Comparison of ENCODE assay signal across 9 cellular contexts in the genomic region with DNA sequence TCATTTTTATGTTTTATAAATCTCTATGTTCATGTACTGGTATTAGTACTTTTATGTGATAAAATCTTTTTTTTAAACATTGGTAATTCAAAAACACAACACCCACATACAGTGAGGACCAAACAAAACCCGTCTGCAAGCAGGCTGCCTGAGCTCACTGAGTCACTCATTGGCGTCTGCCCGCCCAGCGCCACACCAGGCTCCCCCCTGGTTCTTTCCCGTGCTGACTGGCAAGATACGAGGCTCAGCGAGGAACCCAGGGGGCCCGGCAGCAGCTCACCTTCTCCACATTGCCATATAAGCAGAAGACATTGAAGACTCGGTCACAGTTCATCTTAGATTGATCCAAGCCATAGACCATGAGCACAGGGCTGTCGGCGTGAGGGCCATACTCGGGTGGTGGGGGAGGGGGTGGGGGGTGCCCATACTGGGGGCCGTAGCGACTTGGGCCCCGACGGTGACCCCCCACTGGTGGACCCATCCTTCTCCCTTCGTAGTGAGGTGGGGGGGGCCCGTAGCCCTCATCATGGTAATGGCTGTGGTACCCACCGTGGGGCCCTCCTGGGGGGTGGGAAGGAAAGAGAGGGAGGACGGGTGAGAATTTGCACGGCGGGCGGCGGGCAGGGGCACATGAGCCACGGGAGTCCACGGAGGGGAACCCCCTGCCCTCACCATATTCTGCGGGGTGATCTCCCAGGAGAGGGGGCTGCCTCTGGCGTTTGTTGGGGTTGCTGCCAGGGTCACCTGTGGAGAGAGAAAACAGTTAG. TPM values are rescaled to one million over a fixed set of nuclear protein-coding genes. Genes with fewer than 3 reads are reported as not detected.
A peak's percentile ranks its signal among the peaks of the same experiment; 100 is the strongest.
DNase-seq lines count a peak whose midpoint lies in the region; ATAC-seq, FAIRE-seq and TF ChIP-seq lines count a peak whose summit lies in the region.
"Had no signal": no experiment of that assay in that cellular context is flagged by ENCODE, and none has a peak within 500 bp of the region (broad histone marks: within the 10 kb centered on the region; RNA-seq: fewer than 3 reads in every experiment).

No MANE protein-coding gene starts in this region.

- H3K9ac ChIP-seq in astrocyte (ENCODE audit: low read length), result no peak overlapping the region

- peak overlapping the region; percentile 98 for H3K27ac ChIP-seq in C4-2B
- H3K27ac ChIP-seq in GM23338 (ENCODE audit: low read depth), result peak overlapping the region; percentile 55; the same call in 1 of the 2 replicates
- no peak overlapping the region for H3K27ac ChIP-seq in astrocyte (ENCODE audit: low read depth, low read length)

- H3K4me1 Mint-ChIP-seq in GM23338 (peaks cover 7% of the 10 kb centered on the region; the same call in 2 of the 3 replicates), astrocyte (ENCODE audit: low read depth, unreplicated experiment) (peaks cover 9% of the 10 kb centered on the region)
- H3K4me1 Mint-ChIP-seq in natural killer cell treated with Interleukin-12 subunit alpha and Interleukin-12 subunit beta and Interleukin-15 and Interleukin-18, amount 100 ng/mL, for 72 hours (ENCODE audit: low read depth in 2 of 2), result peaks cover 44 to 46% of the 10 kb centered on the region in 2 donors

- H3K4me3 Mint-ChIP-seq in GM23338 (no peak overlapping the region), astrocyte (ENCODE audit: unreplicated experiment) (peak overlapping the region; percentile 8)
- H3K4me3 Mint-ChIP-seq in natural killer cell treated with Interleukin-12 subunit alpha and Interleukin-12 subunit beta and Interleukin-15 and Interleukin-18, amount 100 ng/mL, for 72 hours, result no peak overlapping the region

- DNase-seq in GM23338 (ENCODE audit: low spot score) (no peak), astrocyte (ENCODE audit: low read depth) (no peak), RKO (ENCODE audit: low spot score) (no peak), SK-N-DZ (ENCODE audit: low spot score) (no peak)
- no peak for DNase-seq in natural killer cell treated with Interleukin-12 subunit alpha and Interleukin-12 subunit beta and Interleukin-15 and Interleukin-18, amount 100 ng/mL, for 72 hours (ENCODE audit: low spot score)
- DNase-seq: naive B cell had no signal

- no peaks in the 10 kb centered on the region for H3K27me3 ChIP-seq in GM23338 (ENCODE audit: insufficient read depth)
- no peaks in the 10 kb centered on the region for H3K27me3 ChIP-seq in astrocyte (ENCODE audit: insufficient read depth, low read length)

- H3K27ac Mint-ChIP-seq in GM23338 (no peak overlapping the region), astrocyte (ENCODE audit: unreplicated experiment) (peak overlapping the region; percentile 53)
- peak overlapping the region; percentile 51 to 64 for H3K27ac Mint-ChIP-seq in natural killer cell treated with Interleukin-12 subunit alpha and Interleukin-12 subunit beta and Interleukin-15 and Interleukin-18, amount 100 ng/mL, for 72 hours

- H2AFZ ChIP-seq in GM23338 (no peak overlapping the region), astrocyte (ENCODE audit: low read depth, low read length) (no peak overlapping the region)

- H4K20me1 ChIP-seq in GM23338 (replicated peaks; ENCODE audit: insufficient read depth) (peaks cover 49% of the 10 kb centered on the region), astrocyte (ENCODE audit: insufficient read depth, low read length) (peaks cover 92% of the 10 kb centered on the region)

- no peaks in the 10 kb centered on the region for H3K4me1 ChIP-seq in GM23338 (ENCODE audit: insufficient read depth)
- peaks cover 14% of the 10 kb centered on the region for H3K4me1 ChIP-seq in astrocyte (ENCODE audit: insufficient read depth, low read length)

- peaks cover 84% of the 10 kb centered on the region for H3F3A ChIP-seq in GM23338 (replicated peaks; ENCODE audit: low read depth)

- H3K4me2 ChIP-seq in GM23338, result no peak overlapping the region
- H3K4me2 ChIP-seq in astrocyte (ENCODE audit: low read length), result no peak overlapping the region

- no peaks in the 10 kb centered on the region for H3K9me2 ChIP-seq in GM23338 (ENCODE audit: insufficient read depth)

- no peak for FAIRE-seq in astrocyte (lab: Jason Lieb, UNC)

- ATAC-seq in GM23338 (no peak), HG03095 (IDR thresholded peaks at IDR 0.05; ENCODE audit: unreplicated experiment) (no peak), HG02642 (IDR thresholded peaks at IDR 0.05; ENCODE audit: poor library complexity, unreplicated experiment) (no peak)
- no peak for ATAC-seq in natural killer cell treated with Interleukin-12 subunit alpha and Interleukin-12 subunit beta and Interleukin-15 and Interleukin-18, amount 100 ng/mL, for 72 hours

- no peaks in the 10 kb centered on the region for H3K9me3 ChIP-seq in astrocyte (ENCODE audit: insufficient read depth, low read depth, low read length)

- H3K79me2 ChIP-seq in GM23338 (replicated peaks; ENCODE audit: insufficient read depth) (peaks cover 40% of the 10 kb centered on the region), astrocyte (ENCODE audit: insufficient read depth, low read length) (peaks cover 49% of the 10 kb centered on the region)

- TF ChIP-seq CTCF in C4-2B (conservative IDR thresholded peaks at IDR 0.05) (no peak), GM23338 (conservative IDR thresholded peaks at IDR 0.05; ENCODE audit: low read depth in 2 of 2) (no peak), astrocyte (IDR thresholded peaks at IDR 0.05; ENCODE audit: insufficient read depth, low read depth, low read length) (no peak)

- H3K4me3 ChIP-seq in GM23338 (no peak overlapping the region), astrocyte (ENCODE audit: insufficient read depth, low read depth, low read length) (no peak overlapping the region)

- H3K9me3 Mint-ChIP-seq in GM23338 (no peaks in the 10 kb centered on the region), astrocyte (ENCODE audit: unreplicated experiment) (no peaks in the 10 kb centered on the region)
- H3K9me3 Mint-ChIP-seq in natural killer cell treated with Interleukin-12 subunit alpha and Interleukin-12 subunit beta and Interleukin-15 and Interleukin-18, amount 100 ng/mL, for 72 hours, result no peaks in the 10 kb centered on the region
- H3K9me3 Mint-ChIP-seq: naive B cell had no signal

- H3K36me3 ChIP-seq in GM23338 (ENCODE audit: insufficient read depth) (peaks cover 83% of the 10 kb centered on the region), astrocyte (ENCODE audit: insufficient read depth, low read length) (peaks cover 89% of the 10 kb centered on the region)

- H3K27me3 Mint-ChIP-seq in GM23338 (ENCODE audit: insufficient read depth, low read depth, poor library complexity), result peaks cover 19% of the 10 kb centered on the region
- H3K27me3 Mint-ChIP-seq in astrocyte (ENCODE audit: low read depth, unreplicated experiment), result no peaks in the 10 kb centered on the region
- no peaks in the 10 kb centered on the region for H3K27me3 Mint-ChIP-seq in natural killer cell treated with Interleukin-12 subunit alpha and Interleukin-12 subunit beta and Interleukin-15 and Interleukin-18, amount 100 ng/mL, for 72 hours
- H3K27me3 Mint-ChIP-seq: naive B cell had no signal

- H3K36me3 Mint-ChIP-seq in GM23338 (ENCODE audit: low read depth) (peaks cover 98% of the 10 kb centered on the region), astrocyte (ENCODE audit: low read depth, unreplicated experiment) (peaks cover 32% of the 10 kb centered on the region)
- peaks cover 26% of the 10 kb centered on the region for H3K36me3 Mint-ChIP-seq in natural killer cell treated with Interleukin-12 subunit alpha and Interleukin-12 subunit beta and Interleukin-15 and Interleukin-18, amount 100 ng/mL, for 72 hours

TF ChIP-seq in GM23338, 12 proteins besides CTCF, POLR2A, EP300 and RAD21 (continues in another document):
- no peak for TF ChIP-seq JUNB (IDR thresholded peaks at IDR 0.05; ENCODE audit: unreplicated experiment)
- TF ChIP-seq STAT1 (IDR thresholded peaks at IDR 0.05; ENCODE audit: unreplicated experiment), result no peak
- TF ChIP-seq NANOG (IDR thresholded peaks at IDR 0.05; ENCODE audit: borderline replicate concordance), result no peak

RNA-seq across cellular contexts. Expression of a gene that starts 8.4 kb away (rescaled TPM):
- 66.2 and 79.9 TPM in 2 replicates for total RNA-seq in GM23338 (2014; rRNA removed; shearing (Covaris generic))
- 186 and 193 TPM in 2 replicates for polyA plus RNA-seq in GM23338 (2016; fragmentation: Nextera tagmentation; extraction: Ambion mirVana)
- total RNA-seq in astrocyte, result 51.4 and 53.3 TPM in 2 replicates
- total RNA-seq in natural killer cell treated with Interleukin-12 subunit alpha and Interleukin-12 subunit beta and Interleukin-15 and Interleukin-18, amount 100 ng/mL, for 72 hours, result 100 to 1,000 TPM; 104 to 163 TPM
- polyA plus RNA-seq in SK-N-DZ (2014; cell fraction: cytosol; rRNA removed), result 41.5 and 44.5 TPM in 2 replicates
- polyA plus RNA-seq in SK-N-DZ (2014; cell fraction: nucleus; rRNA removed), result 25.2 and 62.0 TPM in 2 replicates

RNA-seq across cellular contexts. Expression of a gene that starts 9.8 kb away (rescaled TPM):
- 491 and 580 TPM in 2 replicates for total RNA-seq in GM23338 (2014; rRNA removed; shearing (Covaris generic))
- polyA plus RNA-seq in GM23338 (2016; fragmentation: Nextera tagmentation; extraction: Ambion mirVana), result 664 and 836 TPM in 2 replicates
- total RNA-seq in astrocyte, result 285 and 314 TPM in 2 replicates
- total RNA-seq in natural killer cell treated with Interleukin-12 subunit alpha and Interleukin-12 subunit beta and Interleukin-15 and Interleukin-18, amount 100 ng/mL, for 72 hours, result 100 to 1,000 TPM; 559 to 561 TPM
- polyA plus RNA-seq in SK-N-DZ (2014; cell fraction: cytosol; rRNA removed), result 252 and 301 TPM in 2 replicates
- 265 and 301 TPM in 2 replicates for polyA plus RNA-seq in SK-N-DZ (2014; cell fraction: nucleus; rRNA removed)

RNA-seq across cellular contexts. Expression of a gene that starts 27.3 kb away (rescaled TPM):
- 0.87 TPM in 1 of 2 replicates, not detected in the other for total RNA-seq in GM23338 (2014; rRNA removed; shearing (Covaris generic))
- polyA plus RNA-seq in GM23338 (2016; fragmentation: Nextera tagmentation; extraction: Ambion mirVana), result not detected in 2 replicates
- total RNA-seq in astrocyte, result 0.32 TPM in 1 of 2 replicates, not detected in the other
- total RNA-seq in natural killer cell treated with Interleukin-12 subunit alpha and Interleukin-12 subunit beta and Interleukin-15 and Interleukin-18, amount 100 ng/mL, for 72 hours, result 1 to 10 TPM; 1.6 to 1.7 TPM
- polyA plus RNA-seq in SK-N-DZ (2014; cell fraction: cytosol; rRNA removed), result 0.30 and 1.6 TPM in 2 replicates
- 1.2 and 2.6 TPM in 2 replicates for polyA plus RNA-seq in SK-N-DZ (2014; cell fraction: nucleus; rRNA removed)

RNA-seq across cellular contexts. Expression of a gene that starts 38.1 kb away (rescaled TPM):
- 11.2 and 22.4 TPM in 2 replicates for total RNA-seq in GM23338 (2014; rRNA removed; shearing (Covaris generic))
- 19.4 and 21.4 TPM in 2 replicates for polyA plus RNA-seq in GM23338 (2016; fragmentation: Nextera tagmentation; extraction: Ambion mirVana)
- 0.91 and 1.3 TPM in 2 replicates for total RNA-seq in astrocyte
- total RNA-seq in natural killer cell treated with Interleukin-12 subunit alpha and Interleukin-12 subunit beta and Interleukin-15 and Interleukin-18, amount 100 ng/mL, for 72 hours, result 10 to 100 TPM; 58.1 to 63.8 TPM
- 4.5 and 5.5 TPM in 2 replicates for polyA plus RNA-seq in SK-N-DZ (2014; cell fraction: cytosol; rRNA removed)
- polyA plus RNA-seq in SK-N-DZ (2014; cell fraction: nucleus; rRNA removed), result 3.8 and 5.1 TPM in 2 replicates

RNA-seq across cellular contexts. Expression of a gene that starts 51.0 kb away (rescaled TPM):
- 2.4 TPM in 1 of 2 replicates, not detected in the other for total RNA-seq in GM23338 (2014; rRNA removed; shearing (Covaris generic))
- 6.6 and 8.6 TPM in 2 replicates for polyA plus RNA-seq in GM23338 (2016; fragmentation: Nextera tagmentation; extraction: Ambion mirVana)
- total RNA-seq in astrocyte, result not detected in 2 replicates
- not detected for total RNA-seq in natural killer cell treated with Interleukin-12 subunit alpha and Interleukin-12 subunit beta and Interleukin-15 and Interleukin-18, amount 100 ng/mL, for 72 hours
- polyA plus RNA-seq in SK-N-DZ (2014; cell fraction: cytosol; rRNA removed), result 3.8 TPM in 1 of 2 replicates, not detected in the other
- polyA plus RNA-seq in SK-N-DZ (2014; cell fraction: nucleus; rRNA removed), result not detected in 2 replicates
